ENCODE assay signal across 24 cellular contexts in genomic region chrX:108309144-108309543, GRCh38.
DNase-seq lines count a peak whose midpoint lies in the region; ATAC-seq, FAIRE-seq and TF ChIP-seq lines count a peak whose summit lies in the region.
"Had no signal": no experiment of that assay in that cellular context is flagged by ENCODE, and none has a peak within 500 bp of the region (broad histone marks: within the 10 kb centered on the region; RNA-seq: fewer than 3 reads in every experiment).

No MANE protein-coding gene starts in this region.

- H3K79me2 ChIP-seq in ACC112 (ENCODE audit: control insufficient read depth, insufficient read depth, low read length, unreplicated experiment) (no peaks in the 10 kb centered on the region), astrocyte (ENCODE audit: insufficient read depth, low read length) (no peaks in the 10 kb centered on the region)

- H3K4me1 ChIP-seq in ACC112 (ENCODE audit: control insufficient read depth, insufficient read depth, low read length, unreplicated experiment) (peaks cover 41% of the 10 kb centered on the region), astrocyte (ENCODE audit: insufficient read depth, low read length) (peaks cover 29% of the 10 kb centered on the region), gastroesophageal sphincter (peaks cover 0 to 53% (median 0%) of the 10 kb centered on the region in 3 donors), HAP-1 (peaks cover 6% of the 10 kb centered on the region; the same call in 1 of the 2 replicates)
- H3K4me1 ChIP-seq: left lung had no signal

- H3K27me3 Mint-ChIP-seq in astrocyte (ENCODE audit: low read depth, unreplicated experiment) = no peaks in the 10 kb centered on the region
- H3K27me3 Mint-ChIP-seq: brain, T-helper 17 cell had no signal

- no peaks in the 10 kb centered on the region for H3K36me3 ChIP-seq in ACC112 (ENCODE audit: insufficient read depth, low read length)
- no peaks in the 10 kb centered on the region for H3K36me3 ChIP-seq in astrocyte (ENCODE audit: insufficient read depth, low read length)
- no peaks in the 10 kb centered on the region for H3K36me3 ChIP-seq in gastroesophageal sphincter
- no peaks in the 10 kb centered on the region; the same call in 1 of the 2 replicates for H3K36me3 ChIP-seq in HAP-1 (replicated peaks)
- H3K36me3 ChIP-seq: left lung had no signal

- in situ Hi-C loops in HAP-1 (cut with MboI; ENCODE audit: low sequenced_read_pairs) = no loop called here

- TF ChIP-seq EP300 in gastroesophageal sphincter (IDR thresholded peaks at IDR 0.05) = no peak

- H3K4me1 Mint-ChIP-seq in astrocyte (ENCODE audit: low read depth, unreplicated experiment) = peaks cover 11% of the 10 kb centered on the region
- H3K4me1 Mint-ChIP-seq: activated naive CD4-positive, alpha-beta T cell treated with anti-CD3 and anti-CD28 coated beads, Interleukin-2, amount 50 U/mL, for 24 hours; T-helper 17 cell had no signal

- DNase-seq in HPDE6-E6E7 (ENCODE audit: extremely low spot score) = peak; percentile 9
- peak; percentile 85 for DNase-seq in astrocyte (ENCODE audit: low read depth)
- no peak for DNase-seq in DMS153 treated with DMSO at 0.1 percent for 48 hours (lab: John Stamatoyannopoulos, UW; ENCODE audit: unreplicated experiment)
- no peak for DNase-seq in frontal cortex (ENCODE audit: low spot score in 2 of 2)
- DNase-seq in HAP-1 (ENCODE audit: low spot score in 2 of 2) = no peak
- DNase-seq in NCI-H69 (lab: John Stamatoyannopoulos, UW) = no peak
- DNase-seq: activated CD8-positive, alpha-beta T cell treated with anti-CD3 and anti-CD28 coated beads, Interleukin-2, amount 10 ng/mL, durations not matched to agents 7 days and 5 days; activated T-cell treated with anti-CD3 and anti-CD28 coated beads, Interleukin-2, amount 50 U/mL, for 48 hours; GDM1; KBM-7; left lung; NCI-H1092; NCI-H2107; nucleus accumbens; Right ventricle myocardium superior; stimulated activated CD4-positive, alpha-beta T cell treated with anti-CD3 and anti-CD28 coated beads, Interleukin-1b, Interleukin-23, amount 100 ng/mL, for 48 hours; T-helper 17 cell had no signal

- FAIRE-seq in astrocyte (lab: Jason Lieb, UNC) (peak; percentile 9), frontal cortex (lab: Jason Lieb, UNC) (no peak)
- FAIRE-seq: GM12878 had no signal

- H3K36me3 Mint-ChIP-seq in astrocyte (ENCODE audit: low read depth, unreplicated experiment) = no peaks in the 10 kb centered on the region
- H3K36me3 Mint-ChIP-seq: activated naive CD4-positive, alpha-beta T cell treated with anti-CD3 and anti-CD28 coated beads, Interleukin-2, amount 50 U/mL, for 24 hours; brain; WTC11 had no signal

- H3K9ac ChIP-seq in astrocyte (ENCODE audit: low read length) = peak overlapping the region; percentile 67

- peak overlapping the region; percentile 96 for H3K27ac ChIP-seq in ACC112 (ENCODE audit: low read depth, low read length)
- peak overlapping the region; percentile 89 for H3K27ac ChIP-seq in astrocyte (ENCODE audit: low read depth, low read length)
- H3K27ac ChIP-seq in gastroesophageal sphincter = peak overlapping the region in 3 of 4 donors; percentile 42 to 70 (median 42)
- H3K27ac ChIP-seq: left lung had no signal

- ATAC-seq in gastroesophageal sphincter = no peak
- ATAC-seq: activated CD8-positive, alpha-beta T cell treated with anti-CD3 and anti-CD28 coated beads, Interleukin-2, amount 10 ng/mL, durations not matched to agents 7 days and 5 days; GM12878; left lung; sciatic nerve; T-helper 17 cell; WTC11 had no signal

- H3K27ac Mint-ChIP-seq in astrocyte (ENCODE audit: unreplicated experiment) = no peak overlapping the region
- H3K27ac Mint-ChIP-seq: activated CD8-positive, alpha-beta T cell treated with anti-CD3 and anti-CD28 coated beads, Interleukin-2, amount 10 ng/mL, durations not matched to agents 7 days and 5 days; activated naive CD4-positive, alpha-beta T cell treated with anti-CD3 and anti-CD28 coated beads, Interleukin-2, amount 50 U/mL, for 24 hours; T-helper 17 cell; WTC11 had no signal

- H2AFZ ChIP-seq in ACC112 (ENCODE audit: low read length, unreplicated experiment) = no peak overlapping the region
- H2AFZ ChIP-seq in astrocyte (ENCODE audit: low read depth, low read length) = no peak overlapping the region

- H3K27me3 ChIP-seq in ACC112 (ENCODE audit: insufficient read depth, low read length) (no peaks in the 10 kb centered on the region), astrocyte (ENCODE audit: insufficient read depth, low read length) (no peaks in the 10 kb centered on the region), gastroesophageal sphincter (no peaks in the 10 kb centered on the region), HAP-1 (ENCODE audit: low read depth) (no peaks in the 10 kb centered on the region)

- no peak for TF ChIP-seq CTCF in astrocyte (IDR thresholded peaks at IDR 0.05; ENCODE audit: insufficient read depth, low read depth, low read length)
- no peak for TF ChIP-seq CTCF in gastroesophageal sphincter (IDR thresholded peaks at IDR 0.05)

- TF ChIP-seq POLR2A in gastroesophageal sphincter (IDR thresholded peaks at IDR 0.05) = no peak

- 54 to 65% methylated on average over 4 of the region's 4 CpGs for WGBS in gastroesophageal sphincter (ENCODE audit: low coverage in 1 of 2), 2 donors

- H4K20me1 ChIP-seq in astrocyte (ENCODE audit: insufficient read depth, low read length) = no peaks in the 10 kb centered on the region

- no peaks in the 10 kb centered on the region for H3K9me3 Mint-ChIP-seq in astrocyte (ENCODE audit: unreplicated experiment)
- H3K9me3 Mint-ChIP-seq: activated naive CD4-positive, alpha-beta T cell treated with anti-CD3 and anti-CD28 coated beads, Interleukin-2, amount 50 U/mL, for 24 hours; brain; WTC11 had no signal

- peak overlapping the region; percentile 59 for H3K4me2 ChIP-seq in astrocyte (ENCODE audit: low read length)

- H3K4me3 ChIP-seq in ACC112 (ENCODE audit: low read depth, low read length) (no peak overlapping the region), astrocyte (ENCODE audit: insufficient read depth, low read depth, low read length) (no peak overlapping the region), gastroesophageal sphincter (no peak overlapping the region), HAP-1 (no peak overlapping the region)
- H3K4me3 ChIP-seq: GM12878, left lung had no signal

- no peak overlapping the region for H3K4me3 Mint-ChIP-seq in astrocyte (ENCODE audit: unreplicated experiment)
- H3K4me3 Mint-ChIP-seq: activated CD8-positive, alpha-beta T cell treated with anti-CD3 and anti-CD28 coated beads, Interleukin-2, amount 10 ng/mL, durations not matched to agents 7 days and 5 days; activated naive CD4-positive, alpha-beta T cell treated with anti-CD3 and anti-CD28 coated beads, Interleukin-2, amount 50 U/mL, for 24 hours; brain; T-helper 17 cell; WTC11 had no signal

- H3K9me3 ChIP-seq in astrocyte (ENCODE audit: insufficient read depth, low read depth, low read length) = no peaks in the 10 kb centered on the region
- H3K9me3 ChIP-seq in gastroesophageal sphincter = no peaks in the 10 kb centered on the region
- H3K9me3 ChIP-seq in HAP-1 = no peaks in the 10 kb centered on the region
- H3K9me3 ChIP-seq: left lung had no signal

Comparison
In these comparisons a context has a peak if more than half of its experiments do, and no peak if none do; other contexts are left out.
1. H3K27ac ChIP-seq: peak in every context shown above with its lines; median percentile 96 in ACC112; 89 in astrocyte; 42 in gastroesophageal sphincter.
2. DNase-seq: peak in HPDE6-E6E7 (single experiment) and astrocyte (single experiment); none in DMS153 treated with DMSO at 0.1 percent for 48 hours (single experiment), frontal cortex (0 of 2), HAP-1 (0 of 2) and NCI-H69 (single experiment).